11 cellular contexts compared by ENCODE assay signal in the genomic region with DNA sequence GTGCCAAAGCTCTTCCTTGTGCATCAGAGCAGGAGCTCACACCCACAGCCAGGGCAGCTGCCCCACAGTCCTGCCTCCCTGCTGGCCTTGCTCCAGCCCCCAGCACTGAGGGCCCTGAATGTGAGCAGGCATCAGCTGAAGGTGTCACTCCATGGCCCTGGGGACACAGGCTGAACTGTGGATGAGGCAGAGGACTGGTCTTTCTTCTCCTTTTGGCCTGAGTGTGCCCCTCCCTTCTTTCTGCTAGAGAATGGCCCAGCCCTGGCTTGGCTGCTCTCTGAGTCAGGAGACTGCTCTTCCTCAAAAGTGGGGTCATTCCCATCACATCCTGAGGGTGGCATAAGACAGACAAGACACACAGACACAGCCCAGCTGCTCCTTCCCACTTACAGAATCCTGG. TPM values are rescaled to one million over a fixed set of nuclear protein-coding genes. Genes with fewer than 3 reads are reported as not detected.
DNase-seq lines count a peak whose midpoint lies in the region; TF ChIP-seq lines count a peak whose summit lies in the region.
"Had no signal": no experiment of that assay in that cellular context is flagged by ENCODE, and none has a peak within 500 bp of the region (broad histone marks: within the 10 kb centered on the region; RNA-seq: fewer than 3 reads in every experiment).

No MANE protein-coding gene starts in this region.

- intact Hi-C loops in sigmoid colon (cut with DNase I) = no loop called here

- H3K4me1 ChIP-seq in sigmoid colon = no peaks in the 10 kb centered on the region

- H3K4me3 ChIP-seq in sigmoid colon = no peak overlapping the region

- no peak overlapping the region for H3K27ac ChIP-seq in sigmoid colon

- TF ChIP-seq POLR2A in sigmoid colon (IDR thresholded peaks at IDR 0.05) = no peak

- no peak for TF ChIP-seq CTCF in sigmoid colon (IDR thresholded peaks at IDR 0.05)

- no peaks in the 10 kb centered on the region for H3K9me3 ChIP-seq in sigmoid colon

- no peak for TF ChIP-seq EP300 in sigmoid colon (IDR thresholded peaks at IDR 0.05)

- no peaks in the 10 kb centered on the region for H3K36me3 ChIP-seq in sigmoid colon

- H3K27me3 ChIP-seq in sigmoid colon = no peaks in the 10 kb centered on the region

- peak; percentile 28 for DNase-seq in NCI-H82 (lab: John Stamatoyannopoulos, UW)
- DNase-seq in NCI-H82 treated with DMSO at 0.1 percent for 48 hours (lab: John Stamatoyannopoulos, UW; ENCODE audit: unreplicated experiment) = no peak
- peak; percentile 18 for DNase-seq in NCI-H69 (lab: John Stamatoyannopoulos, UW)
- DNase-seq in ecto neural progenitor cell (ENCODE audit: low spot score) = peak; percentile 42
- DNase-seq in sigmoid colon = peak; percentile 37
- no peak for DNase-seq in amygdala (lab: John Stamatoyannopoulos, UW)
- no peak for DNase-seq in NCI-H345 (lab: John Stamatoyannopoulos, UW)
- DNase-seq in COLO829 (ENCODE audit: low spot score) = no peak
- DNase-seq: hypothalamus, NCI-H510A had no signal

RNA-seq across cellular contexts. Expression of a gene that starts 16.2 kb away (rescaled TPM):
- under 1 TPM in 1 of 4 donors, not detected in 3; under 0.01 TPM for total RNA-seq in sigmoid colon
- polyA plus RNA-seq in sigmoid colon = under 1 TPM in 1 of 3 donors, not detected in 2; under 0.01 TPM
- polyA plus RNA-seq: adipose tissue had no signal

RNA-seq across cellular contexts. Expression of a gene that starts 19.0 kb away (rescaled TPM):
- 1 to 10 TPM; 1.2 to 2.5 (median 1.6) TPM for total RNA-seq in sigmoid colon
- polyA plus RNA-seq in sigmoid colon = 100 to 1,000 TPM in 2 of 3 donors, 10 to 100 TPM in 1; 83.3 to 152 (median 114) TPM

Comparison
In these comparisons a context has a peak if more than half of its experiments do, and no peak if none do; other contexts are left out.
1. DNase-seq: peak in NCI-H82 (single experiment), NCI-H69 (single experiment), ecto neural progenitor cell (single experiment) and sigmoid colon (single experiment); none in NCI-H82 treated with DMSO at 0.1 percent for 48 hours (single experiment), amygdala (0 of 56), NCI-H345 (single experiment) and COLO829 (single experiment).